Comparison of ENCODE assay signal across 8 cellular contexts in genomic region chr9:109320734-109321448, GRCh38. TPM values are rescaled to one million over a fixed set of nuclear protein-coding genes. Genes with fewer than 3 reads are reported as not detected.
DNase-seq lines count a peak whose midpoint lies in the region; ATAC-seq and TF ChIP-seq lines count a peak whose summit lies in the region.

Gene EPB41L4B (minus strand): TSS chr9:109321059. CDS start chr9:109320446, 613 bp downstream.

- peak within 1 kb of the TSS; percentile 55 to 56 for H3K27ac ChIP-seq in liver (ENCODE audit: low read depth in 1 of 2, low read length in 2 of 2)

- peak; percentile 91 for ATAC-seq in HG03378 (IDR thresholded peaks at IDR 0.05; ENCODE audit: unreplicated experiment)

- no peaks in the 10 kb centered on the region for H3K9me3 ChIP-seq in liver (ENCODE audit: control insufficient read depth in 4 of 4, low read length in 3 of 4)

- no peaks in the 10 kb centered on the region for H3K36me3 ChIP-seq in liver (ENCODE audit: control insufficient read depth in 4 of 4, insufficient read depth in 3 of 4, low read depth in 1 of 4, low read length in 3 of 4)

- peak; percentile 83 for DNase-seq in Ammon's horn (ENCODE audit: low spot score)
- peak; percentile 86 for DNase-seq in GM19238 (ENCODE audit: insufficient read length, low spot score)
- peak; percentile 82 for DNase-seq in NCI-H510A treated with DMSO at 0.1 percent for 48 hours (lab: John Stamatoyannopoulos, UW)
- DNase-seq in activated CD4-positive, alpha-beta T cell treated with anti-CD3 and anti-CD28 coated beads, Interleukin-2, amount 50 U/mL, for 1 hour: peak; percentile 85
- peak; percentile 90 for DNase-seq in dermis blood vessel endothelial cell
- peak; percentile 94 for DNase-seq in stimulated activated CD4-positive, alpha-beta T cell treated with anti-CD3 and anti-CD28 coated beads, Interleukin-4, amount 100 ng/mL, for 1 hour

- TF ChIP-seq CTCF in liver (IDR thresholded peaks at IDR 0.05; ENCODE audit: low read depth, low read length, missing input control): peak; percentile 98

- peak within 1 kb of the TSS; percentile 60 to 83 (median 66) for H3K4me3 ChIP-seq in liver (ENCODE audit: low read depth in 1 of 3, low read length in 3 of 3)

- peaks cover 3 to 37% (median 29%) of the 10 kb centered on the region in 4 donors for H3K4me1 ChIP-seq in liver (ENCODE audit: control insufficient read depth in 4 of 4, insufficient read depth in 4 of 4, low read length in 3 of 4)

- no peaks in the 10 kb centered on the region for H3K27me3 ChIP-seq in liver (ENCODE audit: control insufficient read depth in 4 of 4, insufficient read depth in 4 of 4, low read length in 3 of 4)

- H3K9ac ChIP-seq in liver (ENCODE audit: low read depth in 1 of 2, low read length in 2 of 2): peak within 1 kb of the TSS in 1 of 2 donors; percentile 33

- peak; percentile 87 to 91 for TF ChIP-seq RAD21 in liver (IDR thresholded peaks at IDR 0.05)

- WGBS in liver: 1% methylated on average over 73 of the region's 73 CpGs

TF ChIP-seq in liver, 16 proteins besides CTCF, POLR2A, EP300 and RAD21:
- TF ChIP-seq ZBTB33 (IDR thresholded peaks at IDR 0.05) (peak; percentile 20), GABPA (IDR thresholded peaks at IDR 0.05 in 1 of 2, conservative IDR thresholded peaks at IDR 0.05 in 1 of 2) (peak in 1 of 2 donors; percentile 78), HNF4A (conservative IDR thresholded peaks at IDR 0.05) (peak; percentile 64 to 68), EGR1 (IDR thresholded peaks at IDR 0.05; ENCODE audit: low read depth in 2 of 2) (no peak), NR2F2 (IDR thresholded peaks at IDR 0.05) (no peak), FOXA2 (IDR thresholded peaks at IDR 0.05) (peak; percentile 18), TAF1 (conservative IDR thresholded peaks at IDR 0.05) (no peak), REST (IDR thresholded peaks at IDR 0.05) (no peak), FOXA1 (IDR thresholded peaks at IDR 0.05) (no peak), JUND (IDR thresholded peaks at IDR 0.05) (no peak), YY1 (IDR thresholded peaks at IDR 0.05) (no peak), HNF4G (IDR thresholded peaks at IDR 0.05) (no peak), SP1 (IDR thresholded peaks at IDR 0.05) (peak; percentile 61), RXRA (IDR thresholded peaks at IDR 0.05) (peak; percentile 50 to 60)
- TF ChIP-seq, protein P1, sequence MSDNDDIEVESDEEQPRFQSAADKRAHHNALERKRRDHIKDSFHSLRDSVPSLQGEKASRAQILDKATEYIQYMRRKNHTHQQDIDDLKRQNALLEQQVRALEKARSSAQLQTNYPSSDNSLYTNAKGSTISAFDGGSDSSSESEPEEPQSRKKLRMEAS (IDR thresholded peaks at IDR 0.05): peak; percentile 92
- TF ChIP-seq, protein P2, sequence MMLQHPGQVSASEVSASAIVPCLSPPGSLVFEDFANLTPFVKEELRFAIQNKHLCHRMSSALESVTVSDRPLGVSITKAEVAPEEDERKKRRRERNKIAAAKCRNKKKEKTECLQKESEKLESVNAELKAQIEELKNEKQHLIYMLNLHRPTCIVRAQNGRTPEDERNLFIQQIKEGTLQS (IDR thresholded peaks at IDR 0.05): no peak

RNA-seq across cellular contexts. Expression of gene EPB41L4B, which starts in this region (rescaled TPM):
- total RNA-seq in dermis blood vessel endothelial cell (0.34 and 0.79 TPM in 2 replicates), liver (10 to 100 TPM in 1 of 2 donors, 1 to 10 TPM in 1; 9.9 to 42.6 TPM)
- 10 to 100 TPM; 16.4 to 31.3 TPM for polyA plus RNA-seq in liver

Comparison
In these comparisons a context has a peak if more than half of its experiments do, and no peak if none do; other contexts are left out.
1. Peak in every context shown above with its lines: DNase-seq, ATAC-seq, H3K4me3 ChIP-seq and H3K27ac ChIP-seq.
2. Peak in DNase-seq in dermis blood vessel endothelial cell; RNA of the gene not detected or under 1 TPM.